Comparison of ENCODE assay signal across 8 cellular contexts in genomic region chr10:63206997-63207952, GRCh38.
DNase-seq lines count a peak whose midpoint lies in the region; ATAC-seq and TF ChIP-seq lines count a peak whose summit lies in the region.

No MANE protein-coding gene starts in this region.

- peaks cover 3 to 6% (median 3%) of the 10 kb centered on the region in 3 donors for H3K9me3 Mint-ChIP-seq in T-cell
- H3K9me3 Mint-ChIP-seq in neural crest cell = no peaks in the 10 kb centered on the region

- no peak for TF ChIP-seq POLR2A in erythroblast (IDR thresholded peaks at IDR 0.05; ENCODE audit: low read length)

- H3K4me1 Mint-ChIP-seq in T-cell (peaks cover 47 to 72% (median 63%) of the 10 kb centered on the region in 3 donors), neural crest cell (peaks cover 23% of the 10 kb centered on the region)

- DNase-seq in GDM1 (lab: John Stamatoyannopoulos, UW) (peak; percentile 1), T-cell (no peak), neural crest cell (ENCODE audit: low read depth, low spot score) (no peak), erythroblast (lab: John Stamatoyannopoulos, UW) (no peak), DMS153 (lab: John Stamatoyannopoulos, UW) (no peak), ACHN (no peak)

- POLR2A ChIA-PET in T-cell (lab: Charles Lee) = interaction anchor here in 1 of 2 donors (0.6 kb wide), 1 partner anchor 395 kb away, joined by 4 read pairs; no protein-coding TSS in a partner anchor

- H3K27me3 Mint-ChIP-seq in T-cell = no peaks in the 10 kb centered on the region
- H3K27me3 Mint-ChIP-seq in neural crest cell (ENCODE audit: low read depth) = no peaks in the 10 kb centered on the region

- in situ Hi-C loops in ACHN (cut with HindIII; ENCODE audit: low pct_ligation_motif_present, low pct_unique_long_range_greater_than_20kb, low sequenced_read_pairs) = loop anchor here (25.0 kb wide), 1 partner anchor 505 kb away; no protein-coding TSS in a partner anchor

- peaks cover 54% of the 10 kb centered on the region for H3K36me3 Mint-ChIP-seq in T-cell
- H3K36me3 Mint-ChIP-seq in neural crest cell (ENCODE audit: low read depth) = peaks cover 13% of the 10 kb centered on the region

- H3K27ac Mint-ChIP-seq in T-cell (peak overlapping the region; percentile 22 to 88), neural crest cell (ENCODE audit: unreplicated experiment) (peak overlapping the region; percentile 64)

- CTCF ChIA-PET in T-cell (lab: Charles Lee) = interaction anchor here (0.5 to 1.0 kb wide), 2 partner anchors 9 to 147 kb away, joined by 3 to 8 read pairs; no protein-coding TSS in a partner anchor

- ATAC-seq in HG02798 (IDR thresholded peaks at IDR 0.05; ENCODE audit: poor library complexity, unreplicated experiment) (peak; percentile 49), T-cell (replicated peaks in 1 of 4) (peak in 2 of 4 experiments; percentile 28 to 56), esophagus mucosa (peak; percentile 66)

- peak overlapping the region in 2 of 3 donors; percentile 10 to 47 for H3K4me3 Mint-ChIP-seq in T-cell
- H3K4me3 Mint-ChIP-seq in neural crest cell = no peak overlapping the region

- no peak for TF ChIP-seq CTCF in neural crest cell (conservative IDR thresholded peaks at IDR 0.05)
